8 cellular contexts compared by ENCODE assay signal in genomic region chr16:72092832-72093447, GRCh38. TPM values are rescaled to one million over a fixed set of nuclear protein-coding genes. Genes with fewer than 3 reads are reported as not detected.
A peak's percentile ranks its signal among the peaks of the same experiment; 100 is the strongest.
DNase-seq lines count a peak whose midpoint lies in the region; ATAC-seq and TF ChIP-seq lines count a peak whose summit lies in the region.

No MANE protein-coding gene starts in this region.

- H3F3A ChIP-seq in neural cell (ENCODE audit: insufficient read depth, low read length, poor library complexity, severe bottlenecking), result no peaks in the 10 kb centered on the region

- no peaks in the 10 kb centered on the region for H3K9me2 ChIP-seq in neural cell (ENCODE audit: insufficient read depth, low read length)

- no peak for ATAC-seq in HG03439 (IDR thresholded peaks at IDR 0.05; ENCODE audit: unreplicated experiment)

- TF ChIP-seq RAD21 in neural cell (conservative IDR thresholded peaks at IDR 0.05), result no peak

- CTCF ChIA-PET in HEK293 (lab: Yijun Ruan, JAX), result interaction anchor here (1.2 to 2.3 kb wide), 2 partner anchors 26 to 210 kb away, joined by 4 to 5 read pairs; no protein-coding TSS in a partner anchor

- H3K79me2 ChIP-seq in fibroblast of lung (ENCODE audit: control insufficient read depth, insufficient read depth, low read length) (peaks cover 59% of the 10 kb centered on the region), neural cell (replicated peaks; ENCODE audit: insufficient read depth, low read length) (peaks cover 46% of the 10 kb centered on the region)

- peak; percentile 32 for DNase-seq in UCSD-AML1 (lab: John Stamatoyannopoulos, UW; ENCODE audit: unreplicated experiment)
- peak; percentile 76 to 79 for DNase-seq in fibroblast of lung (ENCODE audit: low read depth in 2 of 2)
- no peak for DNase-seq in DMS79 treated with DMSO at 0.1 percent for 48 hours (lab: John Stamatoyannopoulos, UW)
- DNase-seq in occipital lobe (lab: John Stamatoyannopoulos, UW), result no peak

- peaks cover 8 to 80% (median 46%) of the 10 kb centered on the region in 11 experiments; a peak in 16 of 22 replicates for H4K20me1 ChIP-seq in BLaER1 treated with 17β-estradiol and CSF1 and Interleukin-3, amounts not matched to agents 10 nM and 100 nM
- H4K20me1 ChIP-seq in fibroblast of lung (ENCODE audit: control insufficient read depth, extremely low read depth, insufficient read depth, low read length) (no peaks in the 10 kb centered on the region), neural cell (ENCODE audit: insufficient read depth) (no peaks in the 10 kb centered on the region)

- TF ChIP-seq CTCF in HEK293 (tag by site-specific recombination; IDR thresholded peaks at IDR 0.05) (no peak), fibroblast of lung (conservative IDR thresholded peaks at IDR 0.05 in 1 of 2, IDR thresholded peaks at IDR 0.05 in 1 of 2; ENCODE audit: low read depth in 1 of 2, low read length in 2 of 2) (no peak), neural cell (IDR thresholded peaks at IDR 0.05; ENCODE audit: poor library complexity, severe bottlenecking) (no peak)

- peaks cover 31 to 42% (median 37%) of the 10 kb centered on the region in 10 experiments for H3K4me1 ChIP-seq in BLaER1 treated with 17β-estradiol and CSF1 and Interleukin-3, amounts not matched to agents 10 nM and 100 nM
- peaks cover 4% of the 10 kb centered on the region; the same call in 1 of the 2 replicates for H3K4me1 ChIP-seq in HEK293 (ENCODE audit: control insufficient read depth, insufficient read depth, low read length)
- H3K4me1 ChIP-seq in fibroblast of lung (ENCODE audit: control insufficient read depth, extremely low read depth, insufficient read depth, low read length), result peaks cover 2% of the 10 kb centered on the region

- H3K4me3 ChIP-seq in BLaER1 treated with 17β-estradiol and CSF1 and Interleukin-3, amounts not matched to agents 10 nM and 100 nM, result peak overlapping the region; percentile 73 to 99 (median 90)
- H3K4me3 ChIP-seq in HEK293 (ENCODE audit: low read depth, low read length) (peak overlapping the region; percentile 87), fibroblast of lung (replicated peaks in 1 of 4; ENCODE audit: control extremely low read depth in 1 of 4, insufficient read depth in 1 of 4, low read depth in 3 of 4, low read length in 4 of 4) (peak overlapping the region; percentile 85 to 92 (median 88)), neural cell (ENCODE audit: low read length) (peak overlapping the region; percentile 80)

- peaks cover 52 to 63% (median 56%) of the 10 kb centered on the region in 11 experiments for H3K36me3 ChIP-seq in BLaER1 treated with 17β-estradiol and CSF1 and Interleukin-3, amounts not matched to agents 10 nM and 100 nM
- peaks cover 0 to 57% of the 10 kb centered on the region in 2 experiments; a peak in 2 of 3 replicates for H3K36me3 ChIP-seq in HEK293 (ENCODE audit: control insufficient read depth in 2 of 2, insufficient read depth in 1 of 2, low read length in 2 of 2)
- H3K36me3 ChIP-seq in fibroblast of lung (ENCODE audit: control insufficient read depth, insufficient read depth, low read length), result peaks cover 12% of the 10 kb centered on the region
- no peaks in the 10 kb centered on the region for H3K36me3 ChIP-seq in neural cell (ENCODE audit: insufficient read depth, low read length)

- no peaks in the 10 kb centered on the region for H3K27me3 ChIP-seq in BLaER1 treated with 17β-estradiol and CSF1 and Interleukin-3, amounts not matched to agents 10 nM and 100 nM
- H3K27me3 ChIP-seq in fibroblast of lung (ENCODE audit: control insufficient read depth, insufficient read depth, low read length), result no peaks in the 10 kb centered on the region
- no peaks in the 10 kb centered on the region for H3K27me3 ChIP-seq in neural cell (ENCODE audit: insufficient read depth, low read depth, low read length)

- H3K9ac ChIP-seq in BLaER1 treated with 17β-estradiol and CSF1 and Interleukin-3, amounts not matched to agents 10 nM and 100 nM, result peak overlapping the region; percentile 81 to 95 (median 92)
- H3K9ac ChIP-seq in fibroblast of lung (ENCODE audit: insufficient read depth, low read length) (peak overlapping the region; percentile 77), neural cell (ENCODE audit: low read length) (peak overlapping the region; percentile 96)

- H3K9me3 ChIP-seq in BLaER1 treated with 17β-estradiol and CSF1 and Interleukin-3, amounts not matched to agents 10 nM and 100 nM (replicated peaks in 1 of 11), result no peaks in the 10 kb centered on the region
- H3K9me3 ChIP-seq in HEK293 (ENCODE audit: control insufficient read depth, insufficient read depth, low read depth, low read length) (no peaks in the 10 kb centered on the region), fibroblast of lung (ENCODE audit: control insufficient read depth, insufficient read depth, low read depth, low read length) (no peaks in the 10 kb centered on the region), neural cell (ENCODE audit: low read length) (no peaks in the 10 kb centered on the region)

- POLR2A ChIA-PET in HEK293 (lab: Yijun Ruan, JAX), result interaction anchor here (0.7 to 1.3 kb wide), 7 partner anchors 10 to 1522 kb away, joined by 3 to 7 read pairs (median 3); no protein-coding TSS in a partner anchor

- no peak for TF ChIP-seq EP300 in neural cell (conservative IDR thresholded peaks at IDR 0.05; ENCODE audit: poor library complexity, severe bottlenecking)

- peak overlapping the region; percentile 83 for H2AFZ ChIP-seq in fibroblast of lung (ENCODE audit: low read length)
- H2AFZ ChIP-seq in neural cell (ENCODE audit: low read depth, low read length), result peak overlapping the region; percentile 36

- peak overlapping the region; percentile 80 to 97 (median 87) for H3K4me2 ChIP-seq in BLaER1 treated with 17β-estradiol and CSF1 and Interleukin-3, amounts not matched to agents 10 nM and 100 nM
- H3K4me2 ChIP-seq in fibroblast of lung (ENCODE audit: extremely low read depth, insufficient read depth, low read length) (peak overlapping the region; percentile 94), neural cell (ENCODE audit: low read length) (peak overlapping the region; percentile 98)

- peak overlapping the region; percentile 54 to 92 (median 88) for H3K27ac ChIP-seq in BLaER1 treated with 17β-estradiol and CSF1 and Interleukin-3, amounts not matched to agents 10 nM and 100 nM
- H3K27ac ChIP-seq in HEK293 (ENCODE audit: extremely low read depth, low read depth, low read length) (peak overlapping the region; percentile 27; the same call in 1 of the 2 replicates), fibroblast of lung (ENCODE audit: insufficient read depth, low read length) (peak overlapping the region; percentile 89), neural cell (ENCODE audit: low read length) (peak overlapping the region; percentile 69)

TF ChIP-seq in HEK293, 187 proteins besides CTCF, POLR2A, EP300 and RAD21 (continues in another document):
- no peak for TF ChIP-seq ZNF777 (tag by site-specific recombination; IDR thresholded peaks at IDR 0.05; ENCODE audit: borderline replicate concordance)
- no peak for TF ChIP-seq ZNF350 (tag by site-specific recombination; IDR thresholded peaks at IDR 0.05)
- TF ChIP-seq ZNF654 (tag by site-specific recombination; IDR thresholded peaks at IDR 0.05; ENCODE audit: low read depth), result no peak
- TF ChIP-seq ZBTB48 (tag by site-specific recombination; IDR thresholded peaks at IDR 0.05), result peak; percentile 76
- peak; percentile 36; the same call in 1 of the 2 replicates for TF ChIP-seq KLF16 (tag by site-specific recombination; IDR thresholded peaks at IDR 0.05)
- TF ChIP-seq PRDM1 (tag by site-specific recombination; IDR thresholded peaks at IDR 0.05), result 0 out of 2 replicates have a peak, but pooled peaks have one; percentile 11
- TF ChIP-seq ZNF2 (tag by site-specific recombination; IDR thresholded peaks at IDR 0.05), result 0 out of 2 replicates have a peak, but pooled peaks have one; percentile 33
- TF ChIP-seq ZNF549 (tag by site-specific recombination; IDR thresholded peaks at IDR 0.05), result no peak

TF ChIP-seq in neural cell, 6 proteins besides CTCF, POLR2A, EP300 and RAD21:
- TF ChIP-seq EZH2 (IDR thresholded peaks at IDR 0.05; ENCODE audit: borderline replicate concordance, insufficient read depth, low read length, poor library complexity, severe bottlenecking) (no peak), TAF1 (IDR thresholded peaks at IDR 0.05; ENCODE audit: low read depth) (no peak), SMC3 (conservative IDR thresholded peaks at IDR 0.05; ENCODE audit: poor library complexity) (peak; percentile 21)

RNA-seq across cellular contexts. Expression of gene TXNL4B, which starts 0.5 kb away (rescaled TPM):
- total RNA-seq in fibroblast of lung (8.0 and 8.3 TPM in 2 replicates), occipital lobe (10.6 TPM)
- polyA plus RNA-seq in fibroblast of lung (14.5 and 14.7 TPM in 2 replicates), neural cell (26.2 and 26.7 TPM in 2 replicates)
- polyA plus RNA-seq in fibroblast of lung (2012), result 5.7 and 10.0 TPM in 2 replicates
- polyA minus RNA-seq in fibroblast of lung (ENCODE audit: low replicate concordance) (0.56 and 1.8 TPM in 2 replicates), neural cell (21.5 and 22.2 TPM in 2 replicates)

RNA-seq across cellular contexts. Expression of gene DHX38, which starts 0.7 kb away (rescaled TPM):
- 80.3 and 85.0 TPM in 2 replicates for total RNA-seq in fibroblast of lung
- polyA plus RNA-seq in fibroblast of lung, result 31.4 and 44.0 TPM in 2 replicates
- 38.3 and 48.3 TPM in 2 replicates for polyA plus RNA-seq in fibroblast of lung (2012)
- 92.0 and 203 TPM in 2 replicates for polyA minus RNA-seq in fibroblast of lung (ENCODE audit: low replicate concordance)
- polyA plus RNA-seq in neural cell, result 48.0 and 55.6 TPM in 2 replicates
- polyA minus RNA-seq in neural cell, result 61.6 and 70.4 TPM in 2 replicates
- total RNA-seq in occipital lobe, result 44.6 TPM

RNA-seq across cellular contexts. Expression of gene HPR, which starts 29.9 kb away (rescaled TPM):
- total RNA-seq in fibroblast of lung, result not detected in 2 replicates
- polyA plus RNA-seq in fibroblast of lung, result 0.09 and 0.10 TPM in 2 replicates
- polyA plus RNA-seq in fibroblast of lung (2012), result 0.14 TPM in 1 of 2 replicates, not detected in the other
- not detected in 2 replicates for polyA minus RNA-seq in fibroblast of lung (ENCODE audit: low replicate concordance)
- 0.31 TPM in 1 of 2 replicates, not detected in the other for polyA plus RNA-seq in neural cell
- not detected in 2 replicates for polyA minus RNA-seq in neural cell
- not detected for total RNA-seq in occipital lobe

RNA-seq across cellular contexts. Expression of gene HP, which starts 38.6 kb away (rescaled TPM):
- not detected in 2 replicates for total RNA-seq in fibroblast of lung
- not detected in 2 replicates for polyA plus RNA-seq in fibroblast of lung
- not detected in 2 replicates for polyA plus RNA-seq in fibroblast of lung (2012)
- polyA minus RNA-seq in fibroblast of lung (ENCODE audit: low replicate concordance), result not detected in 2 replicates
- polyA plus RNA-seq in neural cell, result not detected in 2 replicates
- polyA minus RNA-seq in neural cell, result not detected in 2 replicates
- total RNA-seq in occipital lobe, result 1.4 TPM

Comparison
In these comparisons a context has a peak if more than half of its experiments do, and no peak if none do; other contexts are left out.
1. H3K27ac ChIP-seq: peak in every context shown above with its lines; median percentile 89 in fibroblast of lung; 88 in BLaER1 treated with 17β-estradiol and CSF1 and Interleukin-3, amounts not matched to agents 10 nM and 100 nM; 69 in neural cell; 27 in HEK293.
2. DNase-seq: peak in UCSD-AML1 (single experiment) and fibroblast of lung (2 of 2); none in DMS79 treated with DMSO at 0.1 percent for 48 hours (single experiment) and occipital lobe (single experiment).
3. Peak in every context shown above with its lines, with median percentiles within 50 percentile points of each other: H3K4me2 ChIP-seq, H3K4me3 ChIP-seq and H3K9ac ChIP-seq.